Comparison of ENCODE assay signal across 31 cellular contexts in the genomic region with DNA sequence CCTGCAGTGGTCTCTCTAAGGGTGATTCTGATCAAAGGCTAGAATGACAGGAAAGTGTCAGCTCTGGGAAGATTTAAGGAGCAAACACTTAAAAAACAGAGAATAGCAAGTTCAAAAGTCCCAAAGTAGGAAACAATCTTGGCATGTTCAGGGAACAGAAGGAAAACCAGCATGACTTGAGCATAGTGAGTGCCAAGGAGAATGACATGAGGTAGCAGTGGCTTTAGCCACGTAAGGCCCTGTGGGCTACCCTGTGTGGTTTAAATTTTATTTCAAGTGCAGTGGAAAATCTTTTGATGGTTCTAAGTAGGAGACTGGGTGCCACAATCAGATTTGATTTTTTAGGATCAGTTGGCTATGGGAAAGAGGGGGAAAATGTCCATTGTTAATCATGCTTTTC.
"Had no signal": no experiment of that assay in that cellular context is flagged by ENCODE, and none has a peak within 500 bp of the region (broad histone marks: within the 10 kb centered on the region; RNA-seq: fewer than 3 reads in every experiment).

No MANE protein-coding gene starts in this region.

- H3K27ac ChIP-seq: adrenal gland, body of pancreas, breast epithelium, cardiac muscle cell, colonic mucosa, epithelial cell of prostate, esophagus squamous epithelium, gastroesophageal sphincter had no signal

- ATAC-seq: activated CD4-positive, alpha-beta T cell treated with anti-CD3 and anti-CD28 coated beads for 36 hours; activated CD8-positive, alpha-beta memory T cell treated with anti-CD3 and anti-CD28 coated beads, Interleukin-2, amount 10 ng/mL, durations not matched to agents 7 days and 5 days; activated CD8-positive, alpha-beta T cell treated with anti-CD3 and anti-CD28 coated beads, Interleukin-2, amount 10 ng/mL, durations not matched to agents 7 days and 5 days; activated naive CD8-positive, alpha-beta T cell treated with anti-CD3 and anti-CD28 coated beads, Interleukin-2, amount 50 U/mL, for 24 hours; body of pancreas; gastroesophageal sphincter had no signal

- DNase-seq: activated CD4-positive, alpha-beta memory T cell treated with anti-CD3 and anti-CD28 coated beads for 36 hours; activated CD4-positive, alpha-beta T cell treated with anti-CD3 and anti-CD28 coated beads for 36 hours; activated CD4-positive, alpha-beta T cell treated with anti-CD3 and anti-CD28 coated beads, Interleukin-2, amount 10 ng/mL, durations not matched to agents 24 days and 14 days; activated CD4-positive, CD25-positive, alpha-beta regulatory T cell; activated CD4-positive, CD25-positive, alpha-beta regulatory T cell treated with anti-CD3 and anti-CD28 coated beads, Interleukin-2, amount 50 U/mL, for 72 hours; activated CD8-positive, alpha-beta memory T cell treated with anti-CD3 and anti-CD28 coated beads, Interleukin-2, amount 10 ng/mL, durations not matched to agents 7 days and 5 days; activated CD8-positive, alpha-beta memory T cell treated with anti-CD3 and anti-CD28 coated beads, Interleukin-2, amount 50 U/mL, for 4 hours; activated CD8-positive, alpha-beta T cell treated with anti-CD3 and anti-CD28 coated beads, Interleukin-2, amount 10 ng/mL, durations not matched to agents 7 days and 5 days; activated effector memory CD4-positive, alpha-beta T cell treated with anti-CD3 and anti-CD28 coated beads, Interleukin-2, amount 50 U/mL, for 16 hours; activated naive CD4-positive, alpha-beta T cell treated with anti-CD3 and anti-CD28 coated beads for 36 hours; activated naive CD8-positive, alpha-beta T cell treated with anti-CD3 and anti-CD28 coated beads for 36 hours; activated naive CD8-positive, alpha-beta T cell treated with anti-CD3 and anti-CD28 coated beads, Interleukin-2, amount 50 U/mL, for 24 hours; activated T-cell treated with anti-CD3 and anti-CD28 coated beads, Interleukin-2, amount 50 U/mL, for 1 hour; activated T-cell treated with anti-CD3 and anti-CD28 coated beads, Interleukin-2, amount 50 U/mL, for 48 hours; adrenal gland; amygdala; aorta; body of pancreas; central memory CD4-positive, alpha-beta T cell; colonic mucosa; effector CD8-positive, alpha-beta T cell; esophagus squamous epithelium; foreskin melanocyte; T-helper 2 cell had no signal

- H3K4me3 Mint-ChIP-seq: activated CD4-positive, alpha-beta memory T cell treated with anti-CD3 and anti-CD28 coated beads for 36 hours; activated CD4-positive, alpha-beta T cell treated with anti-CD3 and anti-CD28 coated beads for 36 hours; activated CD4-positive, alpha-beta T cell treated with anti-CD3 and anti-CD28 coated beads, Interleukin-2, amount 10 ng/mL, durations not matched to agents 24 days and 14 days; activated CD8-positive, alpha-beta memory T cell treated with anti-CD3 and anti-CD28 coated beads, Interleukin-2, amount 10 ng/mL, durations not matched to agents 7 days and 5 days; activated CD8-positive, alpha-beta T cell treated with anti-CD3 and anti-CD28 coated beads, Interleukin-2, amount 10 ng/mL, durations not matched to agents 7 days and 5 days; activated naive CD4-positive, alpha-beta T cell treated with anti-CD3 and anti-CD28 coated beads for 36 hours; activated naive CD4-positive, alpha-beta T cell treated with anti-CD3 and anti-CD28 coated beads, Interleukin-2, amount 50 U/mL, for 24 hours; activated naive CD8-positive, alpha-beta T cell treated with anti-CD3 and anti-CD28 coated beads for 36 hours; activated naive CD8-positive, alpha-beta T cell treated with anti-CD3 and anti-CD28 coated beads, Interleukin-2, amount 50 U/mL, for 24 hours; activated T-helper 1 cell treated with anti-CD3 and anti-CD28 coated beads, Interleukin-12 subunit alpha, Interleukin-12 subunit beta, Interleukin-2, Interleukin-4 antibody, amounts not matched to agents 30 ng/mL and 10 ng/mL and 1 ng/mL, durations not matched to agents 14 hours and 24 hours and 36 hours had no signal

- H3K27me3 ChIP-seq: adrenal gland, body of pancreas, breast epithelium, cardiac muscle cell, colonic mucosa, esophagus squamous epithelium, gastroesophageal sphincter had no signal

- H3K4me3 ChIP-seq: adrenal gland, body of pancreas, breast epithelium, cardiac muscle cell, colonic mucosa, esophagus squamous epithelium, gastroesophageal sphincter had no signal

- H3K4me1 ChIP-seq: adrenal gland, body of pancreas, breast epithelium, colonic mucosa, esophagus squamous epithelium, gastroesophageal sphincter had no signal

- H3K9me3 Mint-ChIP-seq: activated CD4-positive, alpha-beta memory T cell treated with anti-CD3 and anti-CD28 coated beads for 36 hours; activated naive CD4-positive, alpha-beta T cell treated with anti-CD3 and anti-CD28 coated beads for 36 hours; activated naive CD4-positive, alpha-beta T cell treated with anti-CD3 and anti-CD28 coated beads, Interleukin-2, amount 50 U/mL, for 24 hours; activated T-helper 2 cell treated with anti-CD3 and anti-CD28 coated beads, Interferon-gamma antibody, Interleukin-2, Interleukin-4, amounts not matched to agents 10 μg/mL and 5 μg/mL and 100 μg/mL, durations not matched to agents 14 hours and 24 hours and 36 hours had no signal

- H3K36me3 ChIP-seq: adrenal gland, breast epithelium, cardiac muscle cell, colonic mucosa had no signal

- H3K27ac Mint-ChIP-seq: activated CD4-positive, alpha-beta memory T cell treated with anti-CD3 and anti-CD28 coated beads for 36 hours; activated CD4-positive, alpha-beta T cell treated with anti-CD3 and anti-CD28 coated beads for 36 hours; activated CD4-positive, alpha-beta T cell treated with anti-CD3 and anti-CD28 coated beads, Interleukin-2, amount 10 ng/mL, durations not matched to agents 24 days and 14 days; activated CD8-positive, alpha-beta memory T cell treated with anti-CD3 and anti-CD28 coated beads, Interleukin-2, amount 10 ng/mL, durations not matched to agents 7 days and 5 days; activated CD8-positive, alpha-beta T cell treated with anti-CD3 and anti-CD28 coated beads, Interleukin-2, amount 10 ng/mL, durations not matched to agents 7 days and 5 days; activated naive CD4-positive, alpha-beta T cell treated with anti-CD3 and anti-CD28 coated beads for 36 hours; activated naive CD4-positive, alpha-beta T cell treated with anti-CD3 and anti-CD28 coated beads, Interleukin-2, amount 50 U/mL, for 24 hours; activated naive CD8-positive, alpha-beta T cell treated with anti-CD3 and anti-CD28 coated beads for 36 hours; activated naive CD8-positive, alpha-beta T cell treated with anti-CD3 and anti-CD28 coated beads, Interleukin-2, amount 50 U/mL, for 24 hours; activated T-helper 1 cell treated with anti-CD3 and anti-CD28 coated beads, Interleukin-12 subunit alpha, Interleukin-12 subunit beta, Interleukin-2, Interleukin-4 antibody, amounts not matched to agents 30 ng/mL and 10 ng/mL and 1 ng/mL, durations not matched to agents 14 hours and 24 hours and 36 hours; activated T-helper 2 cell treated with anti-CD3 and anti-CD28 coated beads, Interferon-gamma antibody, Interleukin-2, Interleukin-4, amounts not matched to agents 10 μg/mL and 5 μg/mL and 100 μg/mL, durations not matched to agents 14 hours and 24 hours and 36 hours had no signal

- H3K9me3 ChIP-seq: adrenal gland, body of pancreas, breast epithelium, colonic mucosa, esophagus squamous epithelium, gastroesophageal sphincter had no signal

- H3K4me1 Mint-ChIP-seq: activated CD4-positive, alpha-beta T cell treated with anti-CD3 and anti-CD28 coated beads for 36 hours; activated CD4-positive, alpha-beta T cell treated with anti-CD3 and anti-CD28 coated beads, Interleukin-2, amount 10 ng/mL, durations not matched to agents 24 days and 14 days; activated CD8-positive, alpha-beta memory T cell treated with anti-CD3 and anti-CD28 coated beads, Interleukin-2, amount 10 ng/mL, durations not matched to agents 7 days and 5 days; activated naive CD4-positive, alpha-beta T cell treated with anti-CD3 and anti-CD28 coated beads, Interleukin-2, amount 50 U/mL, for 24 hours; activated naive CD8-positive, alpha-beta T cell treated with anti-CD3 and anti-CD28 coated beads for 36 hours had no signal

- H3K27me3 Mint-ChIP-seq: activated CD4-positive, alpha-beta memory T cell treated with anti-CD3 and anti-CD28 coated beads for 36 hours; activated CD4-positive, alpha-beta T cell treated with anti-CD3 and anti-CD28 coated beads for 36 hours; activated CD4-positive, alpha-beta T cell treated with anti-CD3 and anti-CD28 coated beads, Interleukin-2, amount 10 ng/mL, durations not matched to agents 24 days and 14 days; activated CD8-positive, alpha-beta memory T cell treated with anti-CD3 and anti-CD28 coated beads, Interleukin-2, amount 10 ng/mL, durations not matched to agents 7 days and 5 days; activated naive CD4-positive, alpha-beta T cell treated with anti-CD3 and anti-CD28 coated beads, Interleukin-2, amount 50 U/mL, for 24 hours; activated naive CD8-positive, alpha-beta T cell treated with anti-CD3 and anti-CD28 coated beads for 36 hours; activated naive CD8-positive, alpha-beta T cell treated with anti-CD3 and anti-CD28 coated beads, Interleukin-2, amount 50 U/mL, for 24 hours had no signal
